Comparison of ENCODE assay signal across 10 cellular contexts in the genomic region with DNA sequence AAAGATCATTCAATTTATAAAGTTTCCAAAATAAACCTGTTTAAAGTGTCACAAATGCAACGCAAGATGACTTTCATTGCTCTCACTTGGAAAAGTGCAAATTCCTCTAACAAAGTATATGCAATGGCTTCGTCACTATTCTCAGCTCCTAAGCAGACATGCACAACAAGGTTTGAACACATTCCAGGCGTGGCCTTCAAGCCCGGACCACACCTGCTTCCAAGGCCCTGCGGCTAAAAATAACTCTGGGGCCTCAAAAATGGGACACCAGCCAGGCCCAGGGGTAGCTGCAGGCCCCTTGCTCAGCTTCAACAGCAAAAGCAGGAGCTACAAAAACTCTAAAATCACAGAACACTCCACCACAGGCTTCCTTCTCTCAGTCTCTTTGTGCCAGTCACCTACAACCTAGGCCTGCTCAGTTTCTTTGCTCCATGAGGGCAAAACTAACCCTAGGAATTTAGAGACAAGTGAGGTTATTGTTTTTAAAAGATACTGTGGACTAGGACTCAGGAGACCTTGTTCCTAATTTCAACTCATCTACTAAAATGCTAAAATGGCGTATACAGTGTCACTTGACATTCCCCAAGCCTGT. TPM values are rescaled to one million over a fixed set of nuclear protein-coding genes. Genes with fewer than 3 reads are reported as not detected.
DNase-seq lines count a peak whose midpoint lies in the region; ATAC-seq and TF ChIP-seq lines count a peak whose summit lies in the region.
"Had no signal": no experiment of that assay in that cellular context is flagged by ENCODE, and none has a peak within 500 bp of the region (broad histone marks: within the 10 kb centered on the region; RNA-seq: fewer than 3 reads in every experiment).

No MANE protein-coding gene starts in this region.

- H3K4me3 ChIP-seq in smooth muscle cell = no peak overlapping the region

- no peak for ATAC-seq in T-helper 17 cell
- ATAC-seq in left ventricle myocardium superior = peak; percentile 86
- no peak for ATAC-seq in HG03378 (IDR thresholded peaks at IDR 0.05; ENCODE audit: unreplicated experiment)

- peaks cover 30% of the 10 kb centered on the region for H3K4me1 Mint-ChIP-seq in T-helper 17 cell

- DNase-seq in DMS153 (lab: John Stamatoyannopoulos, UW) = peak; percentile 6
- no peak for DNase-seq in DMS153 treated with DMSO at 0.1 percent for 48 hours (lab: John Stamatoyannopoulos, UW; ENCODE audit: unreplicated experiment)
- DNase-seq in T-helper 17 cell = no peak
- peak; percentile 65 for DNase-seq in left ventricle myocardium superior
- no peak for DNase-seq in smooth muscle cell (lab: John Stamatoyannopoulos, UW; ENCODE audit: unreplicated experiment)
- DNase-seq in effector CD8-positive, alpha-beta T cell (lab: John Stamatoyannopoulos, UW) = no peak
- DNase-seq in 8988T = no peak
- DNase-seq: activated T-cell treated with anti-CD3 and anti-CD28 coated beads, Interleukin-2, amount 50 U/mL, for 1 hour; head of caudate nucleus had no signal

- peaks cover 5% of the 10 kb centered on the region for H3K36me3 Mint-ChIP-seq in T-helper 17 cell (ENCODE audit: low read depth)

- 73% methylated on average over 6 of the region's 6 CpGs for WGBS in smooth muscle cell (ENCODE audit: low lambda C conversion rate)

- H3K79me2 ChIP-seq in smooth muscle cell (ENCODE audit: low read depth) = peaks cover 12% of the 10 kb centered on the region

- no peaks in the 10 kb centered on the region for H3K27me3 Mint-ChIP-seq in T-helper 17 cell

- no peaks in the 10 kb centered on the region for H3K36me3 ChIP-seq in smooth muscle cell (ENCODE audit: low read depth)

- H2AFZ ChIP-seq in smooth muscle cell (ENCODE audit: low read depth) = no peak overlapping the region

- H3K27me3 ChIP-seq in smooth muscle cell (ENCODE audit: low read depth) = no peaks in the 10 kb centered on the region

- no peaks in the 10 kb centered on the region for H3F3A ChIP-seq in smooth muscle cell (ENCODE audit: low read depth)

- no peak overlapping the region for H3K9ac ChIP-seq in smooth muscle cell (ENCODE audit: low read depth)

- TF ChIP-seq CTCF in smooth muscle cell (IDR thresholded peaks at IDR 0.05; ENCODE audit: borderline replicate concordance, insufficient read depth, poor library complexity, severe bottlenecking) = no peak

- H3K4me1 ChIP-seq in smooth muscle cell (ENCODE audit: low read depth) = peaks cover 6% of the 10 kb centered on the region

- H4K20me1 ChIP-seq in smooth muscle cell (ENCODE audit: low read depth) = peaks cover 31% of the 10 kb centered on the region

- intact Hi-C loops in left ventricle myocardium superior (cut with micrococcal nuclease) = no loop called here

- peak overlapping the region; percentile 30 for H3K27ac ChIP-seq in smooth muscle cell (ENCODE audit: low read depth)

- H3K4me2 ChIP-seq in smooth muscle cell = no peak overlapping the region

- H3K4me3 Mint-ChIP-seq in T-helper 17 cell = no peak overlapping the region

- peak overlapping the region; percentile 91 for H3K27ac Mint-ChIP-seq in T-helper 17 cell

- H3K9me3 ChIP-seq in T-helper 17 cell (ENCODE audit: control insufficient read depth, low read length, poor library complexity, severe bottlenecking) (no peaks in the 10 kb centered on the region), smooth muscle cell (replicated peaks; ENCODE audit: low read depth) (no peaks in the 10 kb centered on the region)

RNA-seq across cellular contexts. Expression of a gene that starts 29.3 kb away (rescaled TPM):
- total RNA-seq in T-helper 17 cell (10 to 100 TPM; 81.1 to 94.8 TPM), left ventricle myocardium superior (12.9 TPM), smooth muscle cell (10.8 and 13.0 TPM in 2 replicates)
- 1.2 and 2.0 TPM in 2 replicates for polyA plus RNA-seq in smooth muscle cell

Comparison
In these comparisons a context has a peak if more than half of its experiments do, and no peak if none do; other contexts are left out.
1. DNase-seq: peak in DMS153 (single experiment) and left ventricle myocardium superior (single experiment); none in DMS153 treated with DMSO at 0.1 percent for 48 hours (single experiment), T-helper 17 cell (0 of 3), smooth muscle cell (single experiment), effector CD8-positive, alpha-beta T cell (single experiment) and 8988T (single experiment).